Comparison of ENCODE assay signal across 9 cellular contexts in the genomic region with DNA sequence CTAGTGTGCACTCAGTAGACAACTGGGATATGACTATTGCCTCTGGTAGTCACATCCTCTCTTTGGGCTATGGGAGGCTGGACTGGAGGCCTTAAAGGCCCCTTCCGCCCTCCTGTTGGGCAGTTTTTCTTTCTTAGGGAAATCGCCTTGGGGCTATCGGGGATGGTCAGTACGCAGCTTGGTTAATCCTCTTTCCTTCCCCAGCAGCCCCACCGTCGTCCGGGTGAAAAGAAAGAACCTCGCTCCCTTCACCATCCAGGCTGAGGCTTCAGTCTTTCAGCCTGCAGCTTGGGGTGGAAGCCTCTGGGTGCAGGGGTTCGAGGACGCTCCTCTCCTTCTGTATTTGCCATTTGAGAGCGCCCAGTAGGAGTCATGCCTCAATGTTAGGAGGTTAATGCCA. TPM values are rescaled to one million over a fixed set of nuclear protein-coding genes. Genes with fewer than 3 reads are reported as not detected.
A peak's percentile ranks its signal among the peaks of the same experiment; 100 is the strongest.
DNase-seq lines count a peak whose midpoint lies in the region; ATAC-seq and TF ChIP-seq lines count a peak whose summit lies in the region.
"Had no signal": no experiment of that assay in that cellular context is flagged by ENCODE, and none has a peak within 500 bp of the region (broad histone marks: within the 10 kb centered on the region; RNA-seq: fewer than 3 reads in every experiment).

No MANE protein-coding gene starts in this region.

- no peaks in the 10 kb centered on the region for H3K27me3 Mint-ChIP-seq in activated T-helper 17 cell treated with anti-CD3 and anti-CD28 coated beads, Interleukin-2, amount 50 U/mL, for 72 hours

- no peaks in the 10 kb centered on the region for H3K9me3 ChIP-seq in SK-N-SH
- H3K9me3 ChIP-seq in iPS-15b (ENCODE audit: control insufficient read depth, insufficient read depth, low read length), result no peaks in the 10 kb centered on the region

- TF ChIP-seq RAD21 in SK-N-SH (IDR thresholded peaks at IDR 0.05; ENCODE audit: low read length), result no peak

- H3K4me1 ChIP-seq in SK-N-SH (ENCODE audit: control insufficient read depth in 1 of 2, insufficient read depth in 2 of 2, low read depth in 1 of 2, low read length in 1 of 2), result peaks cover 8 to 11% of the 10 kb centered on the region in 2 experiments; a peak in 2 of 4 replicates
- peaks cover 18% of the 10 kb centered on the region for H3K4me1 ChIP-seq in iPS-15b (ENCODE audit: control insufficient read depth, insufficient read depth, low read length)

- H3K4me3 Mint-ChIP-seq in activated T-helper 17 cell treated with anti-CD3 and anti-CD28 coated beads, Interleukin-2, amount 50 U/mL, for 72 hours, result peak overlapping the region; percentile 96
- H3K4me3 Mint-ChIP-seq in stimulated activated effector memory CD8-positive, alpha-beta T cell treated with anti-CD3 and anti-CD28 coated beads, Interleukin-12 subunit alpha, Interleukin-12 subunit beta, amount 100 ng/mL, for 72 hours, result peak overlapping the region; percentile 95

- H3K4me2 ChIP-seq in SK-N-SH, result peak overlapping the region; percentile 97

- no peak overlapping the region for H3K27ac ChIP-seq in SK-N-SH (ENCODE audit: low read depth in 2 of 2, low read length in 1 of 2)
- H3K27ac ChIP-seq: 22Rv1 had no signal

- DNase-seq in SK-N-SH (no peak), NCI-H524 (lab: John Stamatoyannopoulos, UW) (no peak), NCI-H226 (no peak), cortex of kidney (lab: John Stamatoyannopoulos, UW) (no peak)
- no peak for DNase-seq in stimulated activated effector memory CD8-positive, alpha-beta T cell treated with anti-CD3 and anti-CD28 coated beads, Interleukin-12 subunit alpha, Interleukin-12 subunit beta, amount 100 ng/mL, for 72 hours (ENCODE audit: low spot score in 2 of 2)

- H3K27me3 ChIP-seq in SK-N-SH (ENCODE audit: insufficient read depth) (no peaks in the 10 kb centered on the region), iPS-15b (ENCODE audit: control insufficient read depth, insufficient read depth, low read length) (no peaks in the 10 kb centered on the region)

- H3K9me3 Mint-ChIP-seq in activated T-helper 17 cell treated with anti-CD3 and anti-CD28 coated beads, Interleukin-2, amount 50 U/mL, for 72 hours, result no peaks in the 10 kb centered on the region
- no peaks in the 10 kb centered on the region for H3K9me3 Mint-ChIP-seq in stimulated activated effector memory CD8-positive, alpha-beta T cell treated with anti-CD3 and anti-CD28 coated beads, Interleukin-12 subunit alpha, Interleukin-12 subunit beta, amount 100 ng/mL, for 72 hours

- no peak for TF ChIP-seq EP300 in SK-N-SH (IDR thresholded peaks at IDR 0.05; ENCODE audit: borderline replicate concordance in 1 of 2, low read depth in 1 of 2, low read length in 1 of 2)

- WGBS in SK-N-SH (ENCODE audit: low lambda C conversion rate), result 85% methylated on average over 11 of the region's 11 CpGs

- H4K20me1 ChIP-seq in SK-N-SH (ENCODE audit: insufficient read depth), result no peaks in the 10 kb centered on the region

- H3K9me2 ChIP-seq in SK-N-SH, result no peaks in the 10 kb centered on the region

- POLR2A ChIA-PET in SK-N-SH (lab: Yijun Ruan, JAX), result no interaction called here

- H3K36me3 ChIP-seq in SK-N-SH (replicated peaks in 1 of 2; ENCODE audit: control insufficient read depth in 1 of 2, insufficient read depth in 2 of 2, low read length in 1 of 2), result no peaks in the 10 kb centered on the region
- peaks cover 2% of the 10 kb centered on the region for H3K36me3 ChIP-seq in iPS-15b (ENCODE audit: control insufficient read depth, insufficient read depth, low read length)

- H3K4me3 ChIP-seq in SK-N-SH (ENCODE audit: low read depth in 2 of 2, low read length in 1 of 2) (peak overlapping the region; percentile 82 to 90), iPS-15b (ENCODE audit: low read depth, low read length) (peak overlapping the region; percentile 95)

- H3K27ac Mint-ChIP-seq in activated T-helper 17 cell treated with anti-CD3 and anti-CD28 coated beads, Interleukin-2, amount 50 U/mL, for 72 hours, result no peak overlapping the region
- H3K27ac Mint-ChIP-seq in stimulated activated effector memory CD8-positive, alpha-beta T cell treated with anti-CD3 and anti-CD28 coated beads, Interleukin-12 subunit alpha, Interleukin-12 subunit beta, amount 100 ng/mL, for 72 hours, result peak overlapping the region; percentile 95

- H3K9ac ChIP-seq in SK-N-SH, result no peak overlapping the region
- H3K9ac ChIP-seq in iPS-15b (ENCODE audit: low read depth, low read length), result peak overlapping the region; percentile 74

- no peak for TF ChIP-seq CTCF in SK-N-SH (IDR thresholded peaks at IDR 0.05)

- H3K4me1 Mint-ChIP-seq in activated T-helper 17 cell treated with anti-CD3 and anti-CD28 coated beads, Interleukin-2, amount 50 U/mL, for 72 hours, result peaks cover 21% of the 10 kb centered on the region
- H3K4me1 Mint-ChIP-seq in stimulated activated effector memory CD8-positive, alpha-beta T cell treated with anti-CD3 and anti-CD28 coated beads, Interleukin-12 subunit alpha, Interleukin-12 subunit beta, amount 100 ng/mL, for 72 hours, result peaks cover 49% of the 10 kb centered on the region

- H2AFZ ChIP-seq in SK-N-SH (ENCODE audit: low read depth), result peak overlapping the region; percentile 98

- peaks cover 29% of the 10 kb centered on the region for H3K36me3 Mint-ChIP-seq in activated T-helper 17 cell treated with anti-CD3 and anti-CD28 coated beads, Interleukin-2, amount 50 U/mL, for 72 hours (ENCODE audit: low read depth)
- peaks cover 39% of the 10 kb centered on the region for H3K36me3 Mint-ChIP-seq in stimulated activated effector memory CD8-positive, alpha-beta T cell treated with anti-CD3 and anti-CD28 coated beads, Interleukin-12 subunit alpha, Interleukin-12 subunit beta, amount 100 ng/mL, for 72 hours

- no peaks in the 10 kb centered on the region for H3K79me2 ChIP-seq in SK-N-SH (ENCODE audit: insufficient read depth)

- ATAC-seq in SK-N-SH treated with all-trans-retinoic acid at 6 μM for 48 hours, result no peak
- no peak for ATAC-seq in activated T-helper 17 cell treated with anti-CD3 and anti-CD28 coated beads, Interleukin-2, amount 50 U/mL, for 72 hours (replicated peaks)
- ATAC-seq in stimulated activated effector memory CD8-positive, alpha-beta T cell treated with anti-CD3 and anti-CD28 coated beads, Interleukin-12 subunit alpha, Interleukin-12 subunit beta, amount 100 ng/mL, for 72 hours, result no peak

- peaks cover 3% of the 10 kb centered on the region for H3F3A ChIP-seq in SK-N-SH (replicated peaks; ENCODE audit: insufficient read depth)

- CTCF ChIA-PET in SK-N-SH (lab: Yijun Ruan, JAX), result interaction anchor here (0.9 to 1.2 kb wide), 4 partner anchors 9 to 105 kb away, joined by 3 to 4 read pairs (median 4); no protein-coding TSS in a partner anchor

TF ChIP-seq in SK-N-SH, 30 proteins besides CTCF, POLR2A, EP300 and RAD21 (continues in another document):
- TF ChIP-seq NFIC (IDR thresholded peaks at IDR 0.05; ENCODE audit: borderline replicate concordance) (no peak), FOXM1 (IDR thresholded peaks at IDR 0.05; ENCODE audit: low read depth) (no peak)
- TF ChIP-seq, protein P1, sequence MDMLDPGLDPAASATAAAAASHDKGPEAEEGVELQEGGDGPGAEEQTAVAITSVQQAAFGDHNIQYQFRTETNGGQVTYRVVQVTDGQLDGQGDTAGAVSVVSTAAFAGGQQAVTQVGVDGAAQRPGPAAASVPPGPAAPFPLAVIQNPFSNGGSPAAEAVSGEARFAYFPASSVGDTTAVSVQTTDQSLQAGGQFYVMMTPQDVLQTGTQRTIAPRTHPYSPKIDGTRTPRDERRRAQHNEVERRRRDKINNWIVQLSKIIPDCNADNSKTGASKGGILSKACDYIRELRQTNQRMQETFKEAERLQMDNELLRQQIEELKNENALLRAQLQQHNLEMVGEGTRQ (IDR thresholded peaks at IDR 0.05; ENCODE audit: borderline replicate concordance, low read depth, low read length), result no peak
- TF ChIP-seq, protein P2, sequence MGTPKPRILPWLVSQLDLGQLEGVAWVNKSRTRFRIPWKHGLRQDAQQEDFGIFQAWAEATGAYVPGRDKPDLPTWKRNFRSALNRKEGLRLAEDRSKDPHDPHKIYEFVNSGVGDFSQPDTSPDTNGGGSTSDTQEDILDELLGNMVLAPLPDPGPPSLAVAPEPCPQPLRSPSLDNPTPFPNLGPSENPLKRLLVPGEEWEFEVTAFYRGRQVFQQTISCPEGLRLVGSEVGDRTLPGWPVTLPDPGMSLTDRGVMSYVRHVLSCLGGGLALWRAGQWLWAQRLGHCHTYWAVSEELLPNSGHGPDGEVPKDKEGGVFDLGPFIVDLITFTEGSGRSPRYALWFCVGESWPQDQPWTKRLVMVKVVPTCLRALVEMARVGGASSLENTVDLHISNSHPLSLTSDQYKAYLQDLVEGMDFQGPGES (IDR thresholded peaks at IDR 0.05; ENCODE audit: low read depth, low read length), result no peak

TF ChIP-seq in SK-N-SH treated with all-trans-retinoic acid at 6 μM for 48 hours, 23 proteins besides CTCF, POLR2A, EP300 and RAD21 (continues in another document):
- TF ChIP-seq, protein P3, sequence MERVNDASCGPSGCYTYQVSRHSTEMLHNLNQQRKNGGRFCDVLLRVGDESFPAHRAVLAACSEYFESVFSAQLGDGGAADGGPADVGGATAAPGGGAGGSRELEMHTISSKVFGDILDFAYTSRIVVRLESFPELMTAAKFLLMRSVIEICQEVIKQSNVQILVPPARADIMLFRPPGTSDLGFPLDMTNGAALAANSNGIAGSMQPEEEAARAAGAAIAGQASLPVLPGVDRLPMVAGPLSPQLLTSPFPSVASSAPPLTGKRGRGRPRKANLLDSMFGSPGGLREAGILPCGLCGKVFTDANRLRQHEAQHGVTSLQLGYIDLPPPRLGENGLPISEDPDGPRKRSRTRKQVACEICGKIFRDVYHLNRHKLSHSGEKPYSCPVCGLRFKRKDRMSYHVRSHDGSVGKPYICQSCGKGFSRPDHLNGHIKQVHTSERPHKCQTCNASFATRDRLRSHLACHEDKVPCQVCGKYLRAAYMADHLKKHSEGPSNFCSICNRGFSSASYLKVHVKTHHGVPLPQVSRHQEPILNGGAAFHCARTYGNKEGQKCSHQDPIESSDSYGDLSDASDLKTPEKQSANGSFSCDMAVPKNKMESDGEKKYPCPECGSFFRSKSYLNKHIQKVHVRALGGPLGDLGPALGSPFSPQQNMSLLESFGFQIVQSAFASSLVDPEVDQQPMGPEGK (CRISPR knock-in tag; IDR thresholded peaks at IDR 0.05; ENCODE audit: borderline replicate concordance), result no peak
- no peak for TF ChIP-seq ZFP3 (CRISPR knock-in tag; IDR thresholded peaks at IDR 0.05)
- no peak for TF ChIP-seq ZNF70 (CRISPR knock-in tag; IDR thresholded peaks at IDR 0.05)
- no peak for TF ChIP-seq CSDC2 (CRISPR knock-in tag; IDR thresholded peaks at IDR 0.05)

RNA-seq across cellular contexts. Expression of a gene that starts 0.7 kb away (rescaled TPM):
- 3.9 and 5.1 TPM in 2 replicates for polyA plus RNA-seq in SK-N-SH (2012; rRNA removed)
- polyA plus RNA-seq in SK-N-SH (2012; cell fraction: cytosol; rRNA removed), result 3.6 and 4.5 TPM in 2 replicates
- 4.8 and 6.4 TPM in 2 replicates for polyA plus RNA-seq in SK-N-SH (2012; cell fraction: nucleus; rRNA removed)
- total RNA-seq in activated T-helper 17 cell treated with anti-CD3 and anti-CD28 coated beads, Interleukin-2, amount 50 U/mL, for 72 hours, result 10 to 100 TPM; 68.0 to 77.4 TPM
